In genomic region chr19:33678796-33679195, GRCh38 we compare ENCODE assay signal across 19 cellular contexts. TPM values are rescaled to one million over a fixed set of nuclear protein-coding genes. Genes with fewer than 3 reads are reported as not detected.
DNase-seq lines count a peak whose midpoint lies in the region; ATAC-seq and TF ChIP-seq lines count a peak whose summit lies in the region.
"Had no signal": no experiment of that assay in that cellular context is flagged by ENCODE, and none has a peak within 500 bp of the region (broad histone marks: within the 10 kb centered on the region; RNA-seq: fewer than 3 reads in every experiment).

No MANE protein-coding gene starts in this region.

- no peaks in the 10 kb centered on the region for H3K36me3 ChIP-seq in spleen

- intact Hi-C loops in spleen (cut with DNase I; ENCODE audit: low total_unique reads) = no loop called here

- H3K4me1 ChIP-seq in spleen = peaks cover 0 to 21% (median 4%) of the 10 kb centered on the region in 6 donors

- DNase-seq in DMS 273 (lab: John Stamatoyannopoulos, UW; ENCODE audit: unreplicated experiment) (peak; percentile 59), DMS 273 treated with DMSO at 0.1 percent for 48 hours (lab: John Stamatoyannopoulos, UW) (no peak), NCI-H2107 (lab: John Stamatoyannopoulos, UW) (peak; percentile 56), spleen (peak; percentile 18), GM13977 (ENCODE audit: low spot score) (no peak)
- DNase-seq: activated B cell treated with CpG ODN at 0.5 μM for 24 hours; activated naive CD4-positive, alpha-beta T cell; Kasumi-1; left cardiac atrium; stimulated activated naive CD4-positive, alpha-beta T cell treated with Interleukin-2 at 50 U/mL for 16 hours; T-helper 1 cell had no signal

- ATAC-seq in GM21360 (IDR thresholded peaks at IDR 0.05; ENCODE audit: unreplicated experiment) = no peak
- ATAC-seq in GM18505 (IDR thresholded peaks at IDR 0.05; ENCODE audit: unreplicated experiment) = no peak
- ATAC-seq: esophagus mucosa, Panc1 had no signal

- WGBS in spleen, 5 donors = 76 to 85% (median 80%) methylated on average over 3 of the region's 3 CpGs

- no peaks in the 10 kb centered on the region for H3K9me3 ChIP-seq in spleen

- peaks cover 0 to 35% (median 0%) of the 10 kb centered on the region in 7 donors for H3K27me3 ChIP-seq in spleen (replicated peaks in 1 of 7)

- no peak for TF ChIP-seq POLR2A in spleen (IDR thresholded peaks at IDR 0.05)
- no peak for TF ChIP-seq POLR2A in GM18505 (IDR thresholded peaks at IDR 0.05; ENCODE audit: borderline replicate concordance, extremely low read depth, insufficient read depth, insufficient read length)

- H3K27ac ChIP-seq in VCaP = peak overlapping the region; percentile 21
- H3K27ac ChIP-seq in spleen = no peak overlapping the region
- H3K27ac ChIP-seq: 22Rv1 had no signal

- in situ Hi-C loops in GM13977 (cut with MboI; ENCODE audit: low pct_unique_long_range_greater_than_20kb, low sequenced_read_pairs, unreplicated experiment) = no loop called here

- TF ChIP-seq CTCF in VCaP (conservative IDR thresholded peaks at IDR 0.05) (peak; percentile 43; the same call in 1 of the 2 replicates), spleen (IDR thresholded peaks at IDR 0.05 in 8 of 11, conservative IDR thresholded peaks at IDR 0.05 in 3 of 11) (no peak), GM13977 (IDR thresholded peaks at IDR 0.05; ENCODE audit: extremely low read depth, insufficient read depth, missing control alignments) (no peak)

- H3K4me3 ChIP-seq in spleen = no peak overlapping the region
- H3K4me3 ChIP-seq: smooth muscle cell had no signal

RNA-seq across cellular contexts. Expression of gene CHST8, which starts 57.0 kb away (rescaled TPM):
- total RNA-seq in spleen = 1 to 10 TPM in 6 of 7 donors, under 1 TPM in 1; 0.68 to 4.0 (median 1.7) TPM
- 1 to 10 TPM in 2 of 3 donors, under 1 TPM in 1; 0.43 to 2.1 (median 1.2) TPM for polyA plus RNA-seq in spleen
- total RNA-seq: activated B cell treated with CpG ODN at 0.5 μM for 24 hours, osteoblast, smooth muscle cell had no signal
- polyA plus RNA-seq: smooth muscle cell had no signal

Comparison
In these comparisons a context has a peak if more than half of its experiments do, and no peak if none do; other contexts are left out.
1. DNase-seq: peak in DMS 273 (single experiment), NCI-H2107 (single experiment) and spleen (single experiment); none in DMS 273 treated with DMSO at 0.1 percent for 48 hours (single experiment) and GM13977 (single experiment).